4 cellular contexts compared by ENCODE assay signal in genomic region chr4:129008096-129008495, GRCh38.
TF ChIP-seq lines count a peak whose summit lies in the region.

No MANE protein-coding gene starts in this region.

TF ChIP-seq in HepG2, 621 proteins besides CTCF, POLR2A, EP300 and RAD21:
- TF ChIP-seq MAFF (IDR thresholded peaks at IDR 0.05; ENCODE audit: low read depth, low read length) = peak; percentile 60
- TF ChIP-seq MAFK (conservative IDR thresholded peaks at IDR 0.05 in 1 of 2, IDR thresholded peaks at IDR 0.05 in 1 of 2; ENCODE audit: low read length in 2 of 2) = peak; percentile 40 to 61
- TF ChIP-seq NFRKB (IDR thresholded peaks at IDR 0.05) = no peak
- no peak for TF ChIP-seq ZSCAN12 (CRISPR knock-in tag; IDR thresholded peaks at IDR 0.05)

TF ChIP-seq in A549, 52 proteins besides CTCF, POLR2A, EP300 and RAD21:
- no peak for TF ChIP-seq FOXS1 (CRISPR knock-in tag; IDR thresholded peaks at IDR 0.05)
- no peak for TF ChIP-seq ZNF302 (CRISPR knock-in tag; IDR thresholded peaks at IDR 0.05)
- TF ChIP-seq MAFK (IDR thresholded peaks at IDR 0.05; ENCODE audit: partially characterized antibody) = peak; percentile 22

TF ChIP-seq in IMR-90, 13 proteins besides CTCF, POLR2A, EP300 and RAD21:
- no peak for TF ChIP-seq ELK1 (IDR thresholded peaks at IDR 0.05; ENCODE audit: borderline replicate concordance, low read depth, low read length)
- no peak for TF ChIP-seq BHLHE40 (IDR thresholded peaks at IDR 0.05; ENCODE audit: low read depth, low read length)
- peak; percentile 33; the same call in 1 of the 2 replicates for TF ChIP-seq MAFK (IDR thresholded peaks at IDR 0.05; ENCODE audit: low read depth, low read length)
- no peak for TF ChIP-seq MAZ (IDR thresholded peaks at IDR 0.05; ENCODE audit: borderline replicate concordance, low read depth, low read length)
- TF ChIP-seq, protein P1, sequence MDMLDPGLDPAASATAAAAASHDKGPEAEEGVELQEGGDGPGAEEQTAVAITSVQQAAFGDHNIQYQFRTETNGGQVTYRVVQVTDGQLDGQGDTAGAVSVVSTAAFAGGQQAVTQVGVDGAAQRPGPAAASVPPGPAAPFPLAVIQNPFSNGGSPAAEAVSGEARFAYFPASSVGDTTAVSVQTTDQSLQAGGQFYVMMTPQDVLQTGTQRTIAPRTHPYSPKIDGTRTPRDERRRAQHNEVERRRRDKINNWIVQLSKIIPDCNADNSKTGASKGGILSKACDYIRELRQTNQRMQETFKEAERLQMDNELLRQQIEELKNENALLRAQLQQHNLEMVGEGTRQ (IDR thresholded peaks at IDR 0.05; ENCODE audit: low read depth, low read length) = no peak
- no peak for TF ChIP-seq CHD1 (IDR thresholded peaks at IDR 0.05; ENCODE audit: low read depth, low read length)
- TF ChIP-seq RFX5 (IDR thresholded peaks at IDR 0.05; ENCODE audit: low read depth, low read length) = no peak
- no peak for TF ChIP-seq SMC3 (IDR thresholded peaks at IDR 0.05; ENCODE audit: low read depth, low read length)
- no peak for TF ChIP-seq NFE2L2 (IDR thresholded peaks at IDR 0.05; ENCODE audit: low read depth, low read length)
TF ChIP-seq in IMR-90: peak in this region for 1.

TF ChIP-seq in K562, 482 proteins besides CTCF, POLR2A, EP300 and RAD21:
- TF ChIP-seq MAFF (IDR thresholded peaks at IDR 0.05; ENCODE audit: low read length) (0 out of 2 replicates have a peak, but pooled peaks have one; percentile 4), MAFG (tag; conservative IDR thresholded peaks at IDR 0.05) (0 out of 2 replicates have a peak, but pooled peaks have one; percentile 11), ZNF316 (IDR thresholded peaks at IDR 0.05) (peak; percentile 69; the same call in 1 of the 2 replicates), C11orf30 (IDR thresholded peaks at IDR 0.05; ENCODE audit: low read depth) (peak; percentile 34; the same call in 1 of the 2 replicates), MBD2 (IDR thresholded peaks at IDR 0.05; ENCODE audit: borderline replicate concordance, low read depth) (no peak), ELK1 (CRISPR knock-in tag; IDR thresholded peaks at IDR 0.05) (no peak)
